Comparison of ENCODE assay signal across 8 cellular contexts in genomic region chr1:21439721-21440629, GRCh38. TPM values are rescaled to one million over a fixed set of nuclear protein-coding genes. Genes with fewer than 3 reads are reported as not detected.
DNase-seq lines count a peak whose midpoint lies in the region; ATAC-seq and TF ChIP-seq lines count a peak whose summit lies in the region.

A gene with protein sequence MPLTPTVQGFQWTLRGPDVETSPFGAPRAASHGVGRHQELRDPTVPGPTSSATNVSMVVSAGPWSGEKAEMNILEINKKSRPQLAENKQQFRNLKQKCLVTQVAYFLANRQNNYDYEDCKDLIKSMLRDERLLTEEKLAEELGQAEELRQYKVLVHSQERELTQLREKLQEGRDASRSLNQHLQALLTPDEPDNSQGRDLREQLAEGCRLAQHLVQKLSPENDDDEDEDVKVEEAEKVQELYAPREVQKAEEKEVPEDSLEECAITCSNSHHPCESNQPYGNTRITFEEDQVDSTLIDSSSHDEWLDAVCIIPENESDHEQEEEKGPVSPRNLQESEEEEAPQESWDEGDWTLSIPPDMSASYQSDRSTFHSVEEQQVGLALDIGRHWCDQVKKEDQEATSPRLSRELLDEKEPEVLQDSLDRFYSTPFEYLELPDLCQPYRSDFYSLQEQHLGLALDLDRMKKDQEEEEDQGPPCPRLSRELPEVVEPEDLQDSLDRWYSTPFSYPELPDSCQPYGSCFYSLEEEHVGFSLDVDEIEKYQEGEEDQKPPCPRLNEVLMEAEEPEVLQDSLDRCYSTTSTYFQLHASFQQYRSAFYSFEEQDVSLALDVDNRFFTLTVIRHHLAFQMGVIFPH (plus strand): TSS chr1:21440137. CDS start chr1:21445087, 4,950 bp downstream.

- H3K36me3 ChIP-seq in BLaER1 = peaks cover 5% of the 10 kb centered on the region; the same call in 1 of the 2 replicates
- H3K36me3 ChIP-seq in mucosa of rectum (ENCODE audit: control insufficient read depth in 2 of 2, insufficient read depth in 2 of 2, low read length in 2 of 2) = no peaks in the 10 kb centered on the region

- peaks cover 8% of the 10 kb centered on the region for H3K4me1 ChIP-seq in BLaER1
- H3K4me1 ChIP-seq in mucosa of rectum (ENCODE audit: control insufficient read depth in 2 of 2, insufficient read depth in 2 of 2, low read length in 2 of 2) = peaks cover 3% of the 10 kb centered on the region in 2 donors

- TF ChIP-seq CTCF in epithelial cell of proximal tubule (conservative IDR thresholded peaks at IDR 0.05; ENCODE audit: low read depth, low read length) = no peak

- peak within 1 kb of the TSS; percentile 71 for H3K4me3 ChIP-seq in BLaER1
- H3K4me3 ChIP-seq in epithelial cell of proximal tubule (ENCODE audit: low read depth, low read length) = peak within 1 kb of the TSS; percentile 84
- peak within 1 kb of the TSS; percentile 72 to 85 for H3K4me3 ChIP-seq in mucosa of rectum (ENCODE audit: low read length in 2 of 2)

- no peak within 1 kb of the TSS for H3K27ac ChIP-seq in BLaER1
- peak within 1 kb of the TSS; percentile 38 to 65 for H3K27ac ChIP-seq in mucosa of rectum (ENCODE audit: low read depth in 2 of 2, low read length in 2 of 2)

- peak; percentile 93 for ATAC-seq in GM19395 (IDR thresholded peaks at IDR 0.05; ENCODE audit: unreplicated experiment)

- H3K9me3 ChIP-seq in BLaER1 (no peaks in the 10 kb centered on the region), mucosa of rectum (ENCODE audit: control insufficient read depth in 2 of 2, low read length in 2 of 2) (no peaks in the 10 kb centered on the region)

- H3K9ac ChIP-seq in BLaER1 (peak within 1 kb of the TSS; percentile 41; the same call in 1 of the 2 replicates), mucosa of rectum (ENCODE audit: low read depth in 1 of 2, low read length in 2 of 2) (peak within 1 kb of the TSS; percentile 56 to 68)

- DNase-seq in HT1080 (ENCODE audit: low read depth) = peak; percentile 84
- peak; percentile 11 for DNase-seq in OCI-M2 (lab: John Stamatoyannopoulos, UW; ENCODE audit: unreplicated experiment)
- DNase-seq in activated T-cell treated with anti-CD3 and anti-CD28 coated beads for 48 hours (ENCODE audit: low read depth) = peak; percentile 83
- DNase-seq in epithelial cell of proximal tubule (ENCODE audit: low read depth) = no peak
- peak; percentile 85 for DNase-seq in stimulated activated CD8-positive, alpha-beta memory T cell treated with anti-CD3 and anti-CD28 coated beads, Interleukin-4, amount 100 ng/mL, for 24 hours (ENCODE audit: low read depth)

- H4K20me1 ChIP-seq in BLaER1 = peaks cover 9% of the 10 kb centered on the region; the same call in 1 of the 2 replicates

- H3K4me2 ChIP-seq in BLaER1 = peak within 1 kb of the TSS; percentile 68

- H3K27me3 ChIP-seq in BLaER1 (peaks cover 46% of the 10 kb centered on the region), mucosa of rectum (ENCODE audit: control insufficient read depth in 2 of 2, insufficient read depth in 2 of 2, low read length in 2 of 2) (no peaks in the 10 kb centered on the region)

RNA-seq across cellular contexts. Expression of the gene that starts here (rescaled TPM):
- 12.3 and 13.2 TPM in 2 replicates for total RNA-seq in HT1080 (2014; rRNA removed; shearing (Covaris generic))
- polyA plus RNA-seq in HT1080 (2015; cell fraction: cytosol; rRNA removed) = 7.9 and 8.4 TPM in 2 replicates
- 9.6 and 10.0 TPM in 2 replicates for polyA plus RNA-seq in HT1080 (2015; cell fraction: nucleus; rRNA removed)
- total RNA-seq in epithelial cell of proximal tubule = 4.6 and 23.6 TPM in 2 replicates
